ENCODE assay signal across 1 cellular context in the genomic region with DNA sequence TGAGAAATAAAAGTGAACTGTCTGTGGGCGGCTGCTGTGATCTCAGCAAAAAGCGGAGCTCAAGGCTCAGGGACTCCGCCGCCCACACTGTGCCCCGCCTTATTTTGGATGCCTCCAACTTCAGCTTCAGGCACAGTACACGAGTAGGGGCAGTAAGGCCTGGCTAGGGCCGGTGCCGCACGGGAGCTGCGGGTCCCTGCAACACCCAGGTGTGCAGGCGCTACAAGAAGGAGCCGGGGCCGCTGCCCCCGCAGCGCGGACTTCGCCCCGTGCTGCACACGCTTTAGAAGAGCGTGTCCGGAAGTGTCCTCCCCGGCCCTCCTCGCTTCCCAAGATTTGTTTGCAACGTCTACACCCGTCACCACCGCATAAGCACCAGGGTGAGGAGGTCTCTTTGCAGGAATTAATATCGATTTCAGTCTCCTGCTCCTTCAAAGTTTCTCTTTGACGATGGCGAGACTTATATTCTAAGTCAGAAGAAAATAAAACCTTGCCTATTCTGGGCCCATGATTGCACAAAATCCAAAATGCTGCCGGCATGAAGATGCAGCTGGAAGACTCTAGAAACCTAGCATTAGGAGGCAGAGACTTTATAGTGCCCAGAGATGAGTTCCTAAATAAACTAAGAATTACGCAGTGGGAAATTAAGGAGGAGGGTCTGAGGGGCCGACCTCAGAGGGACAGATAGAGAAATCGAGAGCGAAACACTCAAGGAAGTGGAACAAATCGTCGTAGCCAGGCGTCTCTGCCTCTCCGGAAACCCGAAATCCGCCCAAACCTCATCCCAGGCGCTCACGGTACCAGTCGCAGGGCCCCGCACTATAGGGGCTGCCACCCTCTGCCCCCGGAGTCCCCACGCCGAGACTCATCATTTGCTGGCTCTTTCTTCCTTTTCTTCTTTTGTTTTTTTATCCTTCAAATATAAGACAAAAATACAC.
A peak's percentile ranks its signal among the peaks of the same experiment; 100 is the strongest.
TF ChIP-seq lines count a peak whose summit lies in the region.

No MANE protein-coding gene starts in this region.

TF ChIP-seq in H1, 55 proteins besides CTCF, POLR2A, EP300 and RAD21 (continued from another document):
- TF ChIP-seq, protein P1, sequence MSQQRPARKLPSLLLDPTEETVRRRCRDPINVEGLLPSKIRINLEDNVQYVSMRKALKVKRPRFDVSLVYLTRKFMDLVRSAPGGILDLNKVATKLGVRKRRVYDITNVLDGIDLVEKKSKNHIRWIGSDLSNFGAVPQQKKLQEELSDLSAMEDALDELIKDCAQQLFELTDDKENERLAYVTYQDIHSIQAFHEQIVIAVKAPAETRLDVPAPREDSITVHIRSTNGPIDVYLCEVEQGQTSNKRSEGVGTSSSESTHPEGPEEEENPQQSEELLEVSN (IDR thresholded peaks at IDR 0.05), result peak; percentile 38; the same call in 1 of the 2 replicates
- TF ChIP-seq, protein P2, sequence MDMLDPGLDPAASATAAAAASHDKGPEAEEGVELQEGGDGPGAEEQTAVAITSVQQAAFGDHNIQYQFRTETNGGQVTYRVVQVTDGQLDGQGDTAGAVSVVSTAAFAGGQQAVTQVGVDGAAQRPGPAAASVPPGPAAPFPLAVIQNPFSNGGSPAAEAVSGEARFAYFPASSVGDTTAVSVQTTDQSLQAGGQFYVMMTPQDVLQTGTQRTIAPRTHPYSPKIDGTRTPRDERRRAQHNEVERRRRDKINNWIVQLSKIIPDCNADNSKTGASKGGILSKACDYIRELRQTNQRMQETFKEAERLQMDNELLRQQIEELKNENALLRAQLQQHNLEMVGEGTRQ (IDR thresholded peaks at IDR 0.05; ENCODE audit: low read length), result no peak
- TF ChIP-seq, protein P3, sequence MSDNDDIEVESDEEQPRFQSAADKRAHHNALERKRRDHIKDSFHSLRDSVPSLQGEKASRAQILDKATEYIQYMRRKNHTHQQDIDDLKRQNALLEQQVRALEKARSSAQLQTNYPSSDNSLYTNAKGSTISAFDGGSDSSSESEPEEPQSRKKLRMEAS (IDR thresholded peaks at IDR 0.05), result peak; percentile 53; the same call in 1 of the 2 replicates
- TF ChIP-seq CEBPB (IDR thresholded peaks at IDR 0.05; ENCODE audit: low read depth, low read length) (no peak), CHD2 (IDR thresholded peaks at IDR 0.05; ENCODE audit: low read length) (no peak), TCF12 (IDR thresholded peaks at IDR 0.05; ENCODE audit: low read depth, low read length) (0 out of 2 replicates have a peak, but pooled peaks have one; percentile 6), EZH2 (IDR thresholded peaks at IDR 0.05; ENCODE audit: low read depth, low read length, severe bottlenecking) (peak; percentile 98), CREB1 (IDR thresholded peaks at IDR 0.05) (0 out of 2 replicates have a peak, but pooled peaks have one; percentile 9), MAFK (IDR thresholded peaks at IDR 0.05; ENCODE audit: low read depth, low read length) (no peak), RXRA (IDR thresholded peaks at IDR 0.05; ENCODE audit: insufficient read depth, low read depth, low read length) (no peak), KDM1A (IDR thresholded peaks at IDR 0.05; ENCODE audit: borderline replicate concordance, low read length) (no peak), YY1 (IDR thresholded peaks at IDR 0.05; ENCODE audit: low read depth, low read length) (no peak), RNF2 (IDR thresholded peaks at IDR 0.05; ENCODE audit: borderline replicate concordance, low read depth, low read length, missing control alignments, poor library complexity, severe bottlenecking) (peak; percentile 95), EGR1 (IDR thresholded peaks at IDR 0.05; ENCODE audit: borderline replicate concordance, low read depth, low read length) (no peak; the same call in 1 of the 2 replicates), TEAD4 (IDR thresholded peaks at IDR 0.05; ENCODE audit: low read depth, low read length) (no peak), JUND (IDR thresholded peaks at IDR 0.05; ENCODE audit: low read length) (no peak), SUZ12 (IDR thresholded peaks at IDR 0.05; ENCODE audit: low read length) (peak; percentile 100), POLR2AphosphoS5 (IDR thresholded peaks at IDR 0.05; ENCODE audit: low read depth, low read length) (no peak), GTF2F1 (IDR thresholded peaks at IDR 0.05; ENCODE audit: borderline replicate concordance, low read depth, low read length) (no peak), GABPA (IDR thresholded peaks at IDR 0.05; ENCODE audit: borderline replicate concordance, insufficient read depth, low read length) (no peak), TAF7 (optimal IDR thresholded peaks at IDR 0.05; ENCODE audit: borderline replicate concordance, low read depth, low read length) (no peak), KDM4A (IDR thresholded peaks at IDR 0.05; ENCODE audit: low read depth, low read length, severe bottlenecking) (peak; percentile 43), SAP30 (IDR thresholded peaks at IDR 0.05; ENCODE audit: insufficient read depth, insufficient replicate concordance, low read length) (no peak), ASH2L (IDR thresholded peaks at IDR 0.05; ENCODE audit: low read length) (no peak), POU5F1 (IDR thresholded peaks at IDR 0.05; ENCODE audit: low read depth, low read length) (no peak), SIN3A (conservative IDR thresholded peaks at IDR 0.05 in 1 of 2, IDR thresholded peaks at IDR 0.05 in 1 of 2; ENCODE audit: low read depth in 1 of 2, low read length in 2 of 2) (no peak), KDM5A (IDR thresholded peaks at IDR 0.05; ENCODE audit: low read length) (no peak), NRF1 (IDR thresholded peaks at IDR 0.05; ENCODE audit: low read depth, low read length) (no peak), CBX8 (IDR thresholded peaks at IDR 0.05; ENCODE audit: borderline replicate concordance, low read depth, low read length) (0 out of 2 replicates have a peak, but pooled peaks have one; percentile 81), TBP (IDR thresholded peaks at IDR 0.05; ENCODE audit: low read depth, low read length) (no peak), NANOG (IDR thresholded peaks at IDR 0.05; ENCODE audit: insufficient read depth, low read depth, low read length, poor library complexity, severe bottlenecking) (no peak), JUN (IDR thresholded peaks at IDR 0.05; ENCODE audit: low read depth, low read length) (no peak), BACH1 (IDR thresholded peaks at IDR 0.05; ENCODE audit: low read length) (no peak), SP4 (IDR thresholded peaks at IDR 0.05; ENCODE audit: low read length) (no peak), TAF1 (IDR thresholded peaks at IDR 0.05; ENCODE audit: low read depth, low read length) (no peak), BRCA1 (IDR thresholded peaks at IDR 0.05; ENCODE audit: low read depth, low read length) (no peak), RBBP5 (IDR thresholded peaks at IDR 0.05; ENCODE audit: borderline replicate concordance, low read depth, low read length) (0 out of 2 replicates have a peak, but pooled peaks have one; percentile 30), BCL11A (IDR thresholded peaks at IDR 0.05; ENCODE audit: low read depth in 2 of 2, low read length in 2 of 2) (no peak), ZNF274 (IDR thresholded peaks at IDR 0.05; ENCODE audit: borderline replicate concordance, extremely low read depth, low read length) (no peak), FOSL1 (IDR thresholded peaks at IDR 0.05; ENCODE audit: insufficient read depth, low read depth, low read length) (no peak), CHD1 (IDR thresholded peaks at IDR 0.05; ENCODE audit: low read depth, low read length) (no peak), SIX5 (IDR thresholded peaks at IDR 0.05; ENCODE audit: low read depth, low read length) (no peak), HDAC6 (IDR thresholded peaks at IDR 0.05; ENCODE audit: low read depth, low read length) (no peak), CBX5 (IDR thresholded peaks at IDR 0.05; ENCODE audit: low read depth, low read length) (no peak), PHF8 (conservative IDR thresholded peaks at IDR 0.05; ENCODE audit: low read depth, low read length) (no peak), HDAC2 (IDR thresholded peaks at IDR 0.05; ENCODE audit: borderline replicate concordance in 1 of 2, low read depth in 2 of 2, low read length in 2 of 2) (no peak), SP2 (IDR thresholded peaks at IDR 0.05; ENCODE audit: low read length) (no peak), SRF (IDR thresholded peaks at IDR 0.05; ENCODE audit: low read depth, low read length) (no peak), SIRT6 (IDR thresholded peaks at IDR 0.05; ENCODE audit: low read length) (no peak), RFX5 (IDR thresholded peaks at IDR 0.05; ENCODE audit: borderline replicate concordance, low read depth, low read length) (no peak)
- TF ChIP-seq, protein P4, sequence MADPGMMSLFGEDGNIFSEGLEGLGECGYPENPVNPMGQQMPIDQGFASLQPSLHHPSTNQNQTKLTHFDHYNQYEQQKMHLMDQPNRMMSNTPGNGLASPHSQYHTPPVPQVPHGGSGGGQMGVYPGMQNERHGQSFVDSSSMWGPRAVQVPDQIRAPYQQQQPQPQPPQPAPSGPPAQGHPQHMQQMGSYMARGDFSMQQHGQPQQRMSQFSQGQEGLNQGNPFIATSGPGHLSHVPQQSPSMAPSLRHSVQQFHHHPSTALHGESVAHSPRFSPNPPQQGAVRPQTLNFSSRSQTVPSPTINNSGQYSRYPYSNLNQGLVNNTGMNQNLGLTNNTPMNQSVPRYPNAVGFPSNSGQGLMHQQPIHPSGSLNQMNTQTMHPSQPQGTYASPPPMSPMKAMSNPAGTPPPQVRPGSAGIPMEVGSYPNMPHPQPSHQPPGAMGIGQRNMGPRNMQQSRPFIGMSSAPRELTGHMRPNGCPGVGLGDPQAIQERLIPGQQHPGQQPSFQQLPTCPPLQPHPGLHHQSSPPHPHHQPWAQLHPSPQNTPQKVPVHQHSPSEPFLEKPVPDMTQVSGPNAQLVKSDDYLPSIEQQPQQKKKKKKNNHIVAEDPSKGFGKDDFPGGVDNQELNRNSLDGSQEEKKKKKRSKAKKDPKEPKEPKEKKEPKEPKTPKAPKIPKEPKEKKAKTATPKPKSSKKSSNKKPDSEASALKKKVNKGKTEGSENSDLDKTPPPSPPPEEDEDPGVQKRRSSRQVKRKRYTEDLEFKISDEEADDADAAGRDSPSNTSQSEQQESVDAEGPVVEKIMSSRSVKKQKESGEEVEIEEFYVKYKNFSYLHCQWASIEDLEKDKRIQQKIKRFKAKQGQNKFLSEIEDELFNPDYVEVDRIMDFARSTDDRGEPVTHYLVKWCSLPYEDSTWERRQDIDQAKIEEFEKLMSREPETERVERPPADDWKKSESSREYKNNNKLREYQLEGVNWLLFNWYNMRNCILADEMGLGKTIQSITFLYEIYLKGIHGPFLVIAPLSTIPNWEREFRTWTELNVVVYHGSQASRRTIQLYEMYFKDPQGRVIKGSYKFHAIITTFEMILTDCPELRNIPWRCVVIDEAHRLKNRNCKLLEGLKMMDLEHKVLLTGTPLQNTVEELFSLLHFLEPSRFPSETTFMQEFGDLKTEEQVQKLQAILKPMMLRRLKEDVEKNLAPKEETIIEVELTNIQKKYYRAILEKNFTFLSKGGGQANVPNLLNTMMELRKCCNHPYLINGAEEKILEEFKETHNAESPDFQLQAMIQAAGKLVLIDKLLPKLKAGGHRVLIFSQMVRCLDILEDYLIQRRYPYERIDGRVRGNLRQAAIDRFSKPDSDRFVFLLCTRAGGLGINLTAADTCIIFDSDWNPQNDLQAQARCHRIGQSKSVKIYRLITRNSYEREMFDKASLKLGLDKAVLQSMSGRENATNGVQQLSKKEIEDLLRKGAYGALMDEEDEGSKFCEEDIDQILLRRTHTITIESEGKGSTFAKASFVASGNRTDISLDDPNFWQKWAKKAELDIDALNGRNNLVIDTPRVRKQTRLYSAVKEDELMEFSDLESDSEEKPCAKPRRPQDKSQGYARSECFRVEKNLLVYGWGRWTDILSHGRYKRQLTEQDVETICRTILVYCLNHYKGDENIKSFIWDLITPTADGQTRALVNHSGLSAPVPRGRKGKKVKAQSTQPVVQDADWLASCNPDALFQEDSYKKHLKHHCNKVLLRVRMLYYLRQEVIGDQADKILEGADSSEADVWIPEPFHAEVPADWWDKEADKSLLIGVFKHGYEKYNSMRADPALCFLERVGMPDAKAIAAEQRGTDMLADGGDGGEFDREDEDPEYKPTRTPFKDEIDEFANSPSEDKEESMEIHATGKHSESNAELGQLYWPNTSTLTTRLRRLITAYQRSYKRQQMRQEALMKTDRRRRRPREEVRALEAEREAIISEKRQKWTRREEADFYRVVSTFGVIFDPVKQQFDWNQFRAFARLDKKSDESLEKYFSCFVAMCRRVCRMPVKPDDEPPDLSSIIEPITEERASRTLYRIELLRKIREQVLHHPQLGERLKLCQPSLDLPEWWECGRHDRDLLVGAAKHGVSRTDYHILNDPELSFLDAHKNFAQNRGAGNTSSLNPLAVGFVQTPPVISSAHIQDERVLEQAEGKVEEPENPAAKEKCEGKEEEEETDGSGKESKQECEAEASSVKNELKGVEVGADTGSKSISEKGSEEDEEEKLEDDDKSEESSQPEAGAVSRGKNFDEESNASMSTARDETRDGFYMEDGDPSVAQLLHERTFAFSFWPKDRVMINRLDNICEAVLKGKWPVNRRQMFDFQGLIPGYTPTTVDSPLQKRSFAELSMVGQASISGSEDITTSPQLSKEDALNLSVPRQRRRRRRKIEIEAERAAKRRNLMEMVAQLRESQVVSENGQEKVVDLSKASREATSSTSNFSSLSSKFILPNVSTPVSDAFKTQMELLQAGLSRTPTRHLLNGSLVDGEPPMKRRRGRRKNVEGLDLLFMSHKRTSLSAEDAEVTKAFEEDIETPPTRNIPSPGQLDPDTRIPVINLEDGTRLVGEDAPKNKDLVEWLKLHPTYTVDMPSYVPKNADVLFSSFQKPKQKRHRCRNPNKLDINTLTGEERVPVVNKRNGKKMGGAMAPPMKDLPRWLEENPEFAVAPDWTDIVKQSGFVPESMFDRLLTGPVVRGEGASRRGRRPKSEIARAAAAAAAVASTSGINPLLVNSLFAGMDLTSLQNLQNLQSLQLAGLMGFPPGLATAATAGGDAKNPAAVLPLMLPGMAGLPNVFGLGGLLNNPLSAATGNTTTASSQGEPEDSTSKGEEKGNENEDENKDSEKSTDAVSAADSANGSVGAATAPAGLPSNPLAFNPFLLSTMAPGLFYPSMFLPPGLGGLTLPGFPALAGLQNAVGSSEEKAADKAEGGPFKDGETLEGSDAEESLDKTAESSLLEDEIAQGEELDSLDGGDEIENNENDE (IDR thresholded peaks at IDR 0.05; ENCODE audit: insufficient replicate concordance, low read length), result no peak
- TF ChIP-seq, protein P5, sequence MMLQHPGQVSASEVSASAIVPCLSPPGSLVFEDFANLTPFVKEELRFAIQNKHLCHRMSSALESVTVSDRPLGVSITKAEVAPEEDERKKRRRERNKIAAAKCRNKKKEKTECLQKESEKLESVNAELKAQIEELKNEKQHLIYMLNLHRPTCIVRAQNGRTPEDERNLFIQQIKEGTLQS (IDR thresholded peaks at IDR 0.05; ENCODE audit: insufficient read depth, low read depth, low read length), result no peak
- TF ChIP-seq, protein P6, sequence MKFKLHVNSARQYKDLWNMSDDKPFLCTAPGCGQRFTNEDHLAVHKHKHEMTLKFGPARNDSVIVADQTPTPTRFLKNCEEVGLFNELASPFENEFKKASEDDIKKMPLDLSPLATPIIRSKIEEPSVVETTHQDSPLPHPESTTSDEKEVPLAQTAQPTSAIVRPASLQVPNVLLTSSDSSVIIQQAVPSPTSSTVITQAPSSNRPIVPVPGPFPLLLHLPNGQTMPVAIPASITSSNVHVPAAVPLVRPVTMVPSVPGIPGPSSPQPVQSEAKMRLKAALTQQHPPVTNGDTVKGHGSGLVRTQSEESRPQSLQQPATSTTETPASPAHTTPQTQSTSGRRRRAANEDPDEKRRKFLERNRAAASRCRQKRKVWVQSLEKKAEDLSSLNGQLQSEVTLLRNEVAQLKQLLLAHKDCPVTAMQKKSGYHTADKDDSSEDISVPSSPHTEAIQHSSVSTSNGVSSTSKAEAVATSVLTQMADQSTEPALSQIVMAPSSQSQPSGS (IDR thresholded peaks at IDR 0.05; ENCODE audit: low read length), result no peak
